8 cellular contexts compared by ENCODE assay signal in the genomic region with DNA sequence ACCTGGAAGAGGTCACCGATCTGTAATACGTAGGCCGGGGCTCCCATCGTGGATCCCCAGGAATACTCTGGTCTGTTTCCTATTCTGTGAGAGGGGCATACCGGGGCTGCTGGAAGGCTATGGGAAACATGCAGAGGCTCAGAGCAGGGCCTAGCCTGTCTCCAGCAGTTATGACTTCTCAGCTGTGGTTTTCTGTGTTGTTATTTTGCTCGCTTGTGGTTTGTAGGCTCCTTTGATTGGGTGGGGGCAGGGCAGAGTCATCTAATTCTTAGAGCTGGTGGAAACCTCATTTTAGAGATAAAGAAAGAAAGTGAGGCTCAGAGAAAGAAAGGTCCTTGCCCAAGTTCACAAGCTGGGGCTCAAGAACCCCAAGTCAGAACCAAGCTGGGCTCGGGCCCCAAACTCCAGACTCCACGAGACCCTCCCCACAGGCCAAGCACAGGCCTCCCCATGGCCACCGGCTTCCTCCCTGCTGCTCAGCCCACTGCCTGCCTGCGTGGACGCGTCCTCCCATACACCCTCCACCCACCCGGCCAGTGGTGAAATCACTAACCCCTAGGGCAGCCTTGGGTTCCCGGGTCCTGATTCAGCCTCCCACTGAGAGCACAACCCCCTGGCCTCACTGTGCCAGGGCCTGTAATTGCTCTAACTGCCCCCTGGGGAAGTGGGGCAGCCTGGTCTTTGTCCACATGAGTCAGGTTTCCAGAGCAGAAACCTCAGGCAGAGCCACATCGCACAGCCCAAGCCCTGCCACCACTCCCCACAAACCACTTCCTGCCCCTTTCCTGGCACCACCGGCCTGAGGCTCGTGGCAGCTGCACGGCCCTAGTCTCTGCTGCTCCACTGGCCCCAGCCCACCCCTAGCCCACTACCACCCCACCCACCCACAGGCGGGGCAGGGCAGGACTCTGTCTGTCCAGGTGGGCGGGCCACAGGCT.
A peak's percentile ranks its signal among the peaks of the same experiment; 100 is the strongest.
DNase-seq lines count a peak whose midpoint lies in the region; ATAC-seq, FAIRE-seq and TF ChIP-seq lines count a peak whose summit lies in the region.

No MANE protein-coding gene starts in this region.

- H3K27me3 Mint-ChIP-seq in activated naive CD4-positive, alpha-beta T cell treated with anti-CD3 and anti-CD28 coated beads, Interleukin-2, amount 50 U/mL, for 24 hours, result no peaks in the 10 kb centered on the region

- peak overlapping the region; percentile 43 for H3K9ac ChIP-seq in keratinocyte (ENCODE audit: control insufficient read depth, extremely low read depth, insufficient read depth, low read length)

- peaks cover 2% of the 10 kb centered on the region for H3K9me1 ChIP-seq in keratinocyte (ENCODE audit: control insufficient read depth, extremely low read depth, insufficient read depth, low read length)

- peaks cover 63% of the 10 kb centered on the region for H3K4me1 ChIP-seq in ACC112 (ENCODE audit: control insufficient read depth, insufficient read depth, low read length, unreplicated experiment)
- H3K4me1 ChIP-seq in keratinocyte (ENCODE audit: control insufficient read depth, extremely low read depth, insufficient read depth, low read length), result peaks cover 49% of the 10 kb centered on the region

- H2AFZ ChIP-seq in ACC112 (ENCODE audit: low read length, unreplicated experiment), result no peak overlapping the region
- no peak overlapping the region for H2AFZ ChIP-seq in keratinocyte (ENCODE audit: control insufficient read depth, low read length)

- no peaks in the 10 kb centered on the region for H3K36me3 ChIP-seq in ACC112 (ENCODE audit: insufficient read depth, low read length)
- no peaks in the 10 kb centered on the region for H3K36me3 ChIP-seq in keratinocyte (ENCODE audit: control insufficient read depth in 2 of 2, extremely low read depth in 1 of 2, insufficient read depth in 2 of 2, low read length in 2 of 2)

- peak overlapping the region; percentile 85 for H3K4me3 Mint-ChIP-seq in activated naive CD4-positive, alpha-beta T cell treated with anti-CD3 and anti-CD28 coated beads, Interleukin-2, amount 50 U/mL, for 24 hours

- H3K79me2 ChIP-seq in ACC112 (ENCODE audit: control insufficient read depth, insufficient read depth, low read length, unreplicated experiment), result no peaks in the 10 kb centered on the region
- H3K79me2 ChIP-seq in keratinocyte (ENCODE audit: control insufficient read depth, insufficient read depth, low read length), result no peaks in the 10 kb centered on the region

- H3K27ac ChIP-seq in ACC112 (ENCODE audit: low read depth, low read length) (peak overlapping the region; percentile 89), keratinocyte (ENCODE audit: control insufficient read depth, insufficient read depth, low read length) (peak overlapping the region; percentile 58)

- peak; percentile 62 for FAIRE-seq in keratinocyte (lab: Jason Lieb, UNC)

- peak overlapping the region; percentile 61 for H3K4me2 ChIP-seq in keratinocyte (ENCODE audit: control insufficient read depth, extremely low read depth, insufficient read depth, low read depth, low read length)

- peak in 2 of 3 experiments; percentile 2 to 12 for TF ChIP-seq CTCF in keratinocyte (optimal IDR thresholded peaks at IDR 0.05 in 1 of 3, IDR thresholded peaks at IDR 0.05 in 1 of 3, conservative IDR thresholded peaks at IDR 0.05 in 1 of 3; ENCODE audit: extremely low read depth in 1 of 3, insufficient read depth in 2 of 3, low read length in 3 of 3)

- dilution Hi-C loops in keratinocyte (cut with MboI; ENCODE audit: extremely low pct_ligation_motif_present, low sequenced_read_pairs), result no loop called here

- ATAC-seq in GM19023 (IDR thresholded peaks at IDR 0.05; ENCODE audit: unreplicated experiment) (peak; percentile 62), HG03354 (IDR thresholded peaks at IDR 0.05; ENCODE audit: poor library complexity, severe bottlenecking, unreplicated experiment) (peak; percentile 56)

- peaks cover 5% of the 10 kb centered on the region for H4K20me1 ChIP-seq in keratinocyte (ENCODE audit: control insufficient read depth, extremely low read depth, insufficient read depth, low read length)

- H3K4me3 ChIP-seq in ACC112 (ENCODE audit: low read depth, low read length) (no peak overlapping the region; the same call in 1 of the 2 replicates), keratinocyte (ENCODE audit: control insufficient read depth in 2 of 3, extremely low read depth in 1 of 3, insufficient read depth in 2 of 3, low read depth in 1 of 3, low read length in 3 of 3) (peak overlapping the region in 1 of 3 experiments; percentile 9)

- DNase-seq in SKM-1 (lab: John Stamatoyannopoulos, UW; ENCODE audit: unreplicated experiment) (peak; percentile 88), keratinocyte (ENCODE audit: low read depth, low spot score) (no peak), NCI-H146 treated with DMSO at 0.1 percent for 48 hours (lab: John Stamatoyannopoulos, UW; ENCODE audit: unreplicated experiment) (no peak)
- DNase-seq in stimulated activated CD8-positive, alpha-beta memory T cell treated with anti-CD3 and anti-CD28 coated beads, Interleukin-12 subunit alpha, Interleukin-12 subunit beta, amount 100 ng/mL, for 1 hour (ENCODE audit: low read depth), result peak; percentile 71

- H3K27ac Mint-ChIP-seq in activated naive CD4-positive, alpha-beta T cell treated with anti-CD3 and anti-CD28 coated beads, Interleukin-2, amount 50 U/mL, for 24 hours, result peak overlapping the region; percentile 20

- H3K9me3 Mint-ChIP-seq in activated naive CD4-positive, alpha-beta T cell treated with anti-CD3 and anti-CD28 coated beads, Interleukin-2, amount 50 U/mL, for 24 hours, result no peaks in the 10 kb centered on the region

- H3K36me3 Mint-ChIP-seq in activated naive CD4-positive, alpha-beta T cell treated with anti-CD3 and anti-CD28 coated beads, Interleukin-2, amount 50 U/mL, for 24 hours, result no peaks in the 10 kb centered on the region

- peaks cover 92% of the 10 kb centered on the region for H3K4me1 Mint-ChIP-seq in activated naive CD4-positive, alpha-beta T cell treated with anti-CD3 and anti-CD28 coated beads, Interleukin-2, amount 50 U/mL, for 24 hours

- no peaks in the 10 kb centered on the region for H3K9me3 ChIP-seq in keratinocyte (ENCODE audit: control insufficient read depth, low read depth, low read length)

- H3K27me3 ChIP-seq in ACC112 (ENCODE audit: insufficient read depth, low read length), result no peaks in the 10 kb centered on the region
- H3K27me3 ChIP-seq in keratinocyte (ENCODE audit: control insufficient read depth, extremely low read depth, insufficient read depth, low read length), result peaks cover 36% of the 10 kb centered on the region

Comparison
In these comparisons a context has a peak if more than half of its experiments do, and no peak if none do; other contexts are left out.
1. DNase-seq: peak in SKM-1 (single experiment) and stimulated activated CD8-positive, alpha-beta memory T cell treated with anti-CD3 and anti-CD28 coated beads, Interleukin-12 subunit alpha, Interleukin-12 subunit beta, amount 100 ng/mL, for 1 hour (single experiment); none in keratinocyte (single experiment) and NCI-H146 treated with DMSO at 0.1 percent for 48 hours (single experiment).